Comparison of ENCODE assay signal across 8 cellular contexts in genomic region chr1:186212574-186213224, GRCh38.
DNase-seq lines count a peak whose midpoint lies in the region; ATAC-seq and TF ChIP-seq lines count a peak whose summit lies in the region.

No MANE protein-coding gene starts in this region.

- no peaks in the 10 kb centered on the region for H3K36me3 Mint-ChIP-seq in nephron progenitor cell (ENCODE audit: low read depth)
- no peaks in the 10 kb centered on the region for H3K36me3 Mint-ChIP-seq in activated CD4-positive, alpha-beta memory T cell treated with anti-CD3 and anti-CD28 coated beads for 36 hours

- H3K4me3 ChIP-seq in BJ (ENCODE audit: low read depth, low read length) (no peak overlapping the region), fibroblast of lung (replicated peaks in 1 of 4; ENCODE audit: control extremely low read depth in 1 of 4, insufficient read depth in 1 of 4, low read depth in 3 of 4, low read length in 4 of 4) (no peak overlapping the region)

- H2AFZ ChIP-seq in fibroblast of lung (ENCODE audit: low read length), result no peak overlapping the region

- H3K9me3 ChIP-seq in fibroblast of lung (ENCODE audit: control insufficient read depth, insufficient read depth, low read depth, low read length), result no peaks in the 10 kb centered on the region

- H3K36me3 ChIP-seq in BJ (ENCODE audit: control insufficient read depth, insufficient read depth, low read length) (no peaks in the 10 kb centered on the region), fibroblast of lung (ENCODE audit: control insufficient read depth, insufficient read depth, low read length) (no peaks in the 10 kb centered on the region)

- CTCF ChIA-PET in BJ (lab: Yijun Ruan, JAX), result interaction anchor here (0.6 to 4.0 kb wide), 19 partner anchors 9 to 534 kb away, joined by 3 to 25 read pairs (median 3); partner anchors contain the start of gene HMCN1
- CTCF ChIA-PET in activated CD4-positive, alpha-beta memory T cell treated with anti-CD3 and anti-CD28 coated beads for 36 hours (lab: Charles Lee), result interaction anchor here (0.6 kb wide), 1 partner anchor 170 kb away, joined by 3 read pairs; no protein-coding TSS in a partner anchor

- intact Hi-C loops in activated CD4-positive, alpha-beta memory T cell treated with anti-CD3 and anti-CD28 coated beads for 36 hours (cut with micrococcal nuclease), result loop anchor here (1.0 to 5.0 kb wide), 3 partner anchors 58 to 490 kb away; no protein-coding TSS in a partner anchor

- H3K79me2 ChIP-seq in fibroblast of lung (ENCODE audit: control insufficient read depth, insufficient read depth, low read length), result no peaks in the 10 kb centered on the region

- no peak overlapping the region for H3K9ac ChIP-seq in fibroblast of lung (ENCODE audit: insufficient read depth, low read length)

- no peak overlapping the region for H3K4me3 Mint-ChIP-seq in nephron progenitor cell
- H3K4me3 Mint-ChIP-seq in activated CD4-positive, alpha-beta memory T cell treated with anti-CD3 and anti-CD28 coated beads for 36 hours, result no peak overlapping the region

- H4K20me1 ChIP-seq in fibroblast of lung (ENCODE audit: control insufficient read depth, extremely low read depth, insufficient read depth, low read length), result no peaks in the 10 kb centered on the region

- H3K27me3 Mint-ChIP-seq in nephron progenitor cell (ENCODE audit: low read depth, poor library complexity), result no peaks in the 10 kb centered on the region
- H3K27me3 Mint-ChIP-seq in activated CD4-positive, alpha-beta memory T cell treated with anti-CD3 and anti-CD28 coated beads for 36 hours, result peaks cover 20% of the 10 kb centered on the region

- peak; percentile 84 for TF ChIP-seq CTCF in BJ (IDR thresholded peaks at IDR 0.05; ENCODE audit: insufficient read depth, low read depth, low read length)
- peak; percentile 90 to 97 for TF ChIP-seq CTCF in fibroblast of lung (conservative IDR thresholded peaks at IDR 0.05 in 1 of 2, IDR thresholded peaks at IDR 0.05 in 1 of 2; ENCODE audit: low read depth in 1 of 2, low read length in 2 of 2)
- peak; percentile 85 for TF ChIP-seq CTCF in nephron progenitor cell (IDR thresholded peaks at IDR 0.05)

- DNase-seq in BJ (ENCODE audit: low read depth), result peak; percentile 45
- DNase-seq in NCI-H1105 treated with DMSO at 0.1 percent for 48 hours (lab: John Stamatoyannopoulos, UW), result peak; percentile 81
- DNase-seq in SKM-1 (lab: John Stamatoyannopoulos, UW; ENCODE audit: unreplicated experiment), result peak; percentile 75
- peak; percentile 94 for DNase-seq in fibroblast of lung (ENCODE audit: low read depth in 2 of 2)
- peak; percentile 41 for DNase-seq in nephron progenitor cell
- DNase-seq in activated CD4-positive, alpha-beta memory T cell treated with anti-CD3 and anti-CD28 coated beads for 36 hours, result no peak

- ATAC-seq in GM18508 (IDR thresholded peaks at IDR 0.05; ENCODE audit: insufficient read depth, unreplicated experiment) (peak; percentile 87), HG02852 (IDR thresholded peaks at IDR 0.05; ENCODE audit: unreplicated experiment) (peak; percentile 91)

- H3K27me3 ChIP-seq in BJ (ENCODE audit: control insufficient read depth, insufficient read depth, low read length), result no peaks in the 10 kb centered on the region
- H3K27me3 ChIP-seq in fibroblast of lung (ENCODE audit: control insufficient read depth, insufficient read depth, low read length), result no peaks in the 10 kb centered on the region

- no peak overlapping the region for H3K27ac ChIP-seq in fibroblast of lung (ENCODE audit: insufficient read depth, low read length)

- no peak overlapping the region for H3K27ac Mint-ChIP-seq in nephron progenitor cell
- no peak overlapping the region for H3K27ac Mint-ChIP-seq in activated CD4-positive, alpha-beta memory T cell treated with anti-CD3 and anti-CD28 coated beads for 36 hours

- H3K4me2 ChIP-seq in fibroblast of lung (ENCODE audit: extremely low read depth, insufficient read depth, low read length), result no peak overlapping the region

- POLR2A ChIA-PET in BJ (lab: Charles Lee), result interaction anchor here (0.6 kb wide), 1 partner anchor 456 kb away, joined by 3 read pairs; no protein-coding TSS in a partner anchor
- POLR2A ChIA-PET in activated CD4-positive, alpha-beta memory T cell treated with anti-CD3 and anti-CD28 coated beads for 36 hours (lab: Charles Lee), result no interaction called here

- peaks cover 4% of the 10 kb centered on the region for H3K4me1 ChIP-seq in fibroblast of lung (ENCODE audit: control insufficient read depth, extremely low read depth, insufficient read depth, low read length)

- H3K9me3 Mint-ChIP-seq in nephron progenitor cell, result no peaks in the 10 kb centered on the region
- no peaks in the 10 kb centered on the region for H3K9me3 Mint-ChIP-seq in activated CD4-positive, alpha-beta memory T cell treated with anti-CD3 and anti-CD28 coated beads for 36 hours

- peaks cover 7% of the 10 kb centered on the region for H3K4me1 Mint-ChIP-seq in nephron progenitor cell
- no peaks in the 10 kb centered on the region for H3K4me1 Mint-ChIP-seq in activated CD4-positive, alpha-beta memory T cell treated with anti-CD3 and anti-CD28 coated beads for 36 hours (ENCODE audit: low read depth)
